In genomic region chr22:27602390-27602789, GRCh38 we compare ENCODE assay signal across 19 cellular contexts.
"Had no signal": no experiment of that assay in that cellular context is flagged by ENCODE, and none has a peak within 500 bp of the region (broad histone marks: within the 10 kb centered on the region; RNA-seq: fewer than 3 reads in every experiment).

No MANE protein-coding gene starts in this region.

- H3K4me1 ChIP-seq: left ventricle myocardium inferior, suprapubic skin, upper lobe of left lung had no signal

- H3K9me3 ChIP-seq: suprapubic skin had no signal

- H3K27me3 Mint-ChIP-seq: activated CD8-positive, alpha-beta memory T cell treated with anti-CD3 and anti-CD28 coated beads, Interleukin-2, amount 10 ng/mL, durations not matched to agents 7 days and 5 days had no signal

- H3K36me3 Mint-ChIP-seq: activated CD8-positive, alpha-beta memory T cell treated with anti-CD3 and anti-CD28 coated beads, Interleukin-2, amount 10 ng/mL, durations not matched to agents 7 days and 5 days; activated naive CD4-positive, alpha-beta T cell treated with anti-CD3 and anti-CD28 coated beads, Interleukin-2, amount 50 U/mL, for 72 hours had no signal

- H3K27me3 ChIP-seq: brain microvascular endothelial cell, upper lobe of left lung had no signal

- H3K4me3 Mint-ChIP-seq: activated CD8-positive, alpha-beta memory T cell treated with anti-CD3 and anti-CD28 coated beads, Interleukin-2, amount 10 ng/mL, durations not matched to agents 7 days and 5 days; activated T-cell treated with anti-CD3 and anti-CD28 coated beads, Interleukin-2, amount 50 U/mL, for 24 hours; nephron progenitor cell had no signal

- H3K27ac ChIP-seq: brain microvascular endothelial cell, left ventricle myocardium inferior, suprapubic skin, upper lobe of left lung had no signal

- H3K27ac Mint-ChIP-seq: activated CD8-positive, alpha-beta memory T cell treated with anti-CD3 and anti-CD28 coated beads, Interleukin-2, amount 10 ng/mL, durations not matched to agents 7 days and 5 days; activated naive CD4-positive, alpha-beta T cell treated with anti-CD3 and anti-CD28 coated beads, Interleukin-2, amount 50 U/mL, for 72 hours; activated T-cell treated with anti-CD3 and anti-CD28 coated beads, Interleukin-2, amount 50 U/mL, for 24 hours; nephron progenitor cell had no signal

- H3K9me3 Mint-ChIP-seq: activated naive CD4-positive, alpha-beta T cell treated with anti-CD3 and anti-CD28 coated beads, Interleukin-2, amount 50 U/mL, for 72 hours; activated T-cell treated with anti-CD3 and anti-CD28 coated beads, Interleukin-2, amount 50 U/mL, for 24 hours had no signal

- H3K4me1 Mint-ChIP-seq: activated CD8-positive, alpha-beta memory T cell treated with anti-CD3 and anti-CD28 coated beads, Interleukin-2, amount 10 ng/mL, durations not matched to agents 7 days and 5 days; nephron progenitor cell had no signal

- ATAC-seq: activated CD8-positive, alpha-beta memory T cell treated with anti-CD3 and anti-CD28 coated beads, Interleukin-2, amount 10 ng/mL, durations not matched to agents 7 days and 5 days; activated naive CD4-positive, alpha-beta T cell treated with anti-CD3 and anti-CD28 coated beads, Interleukin-2, amount 50 U/mL, for 72 hours; esophagus mucosa had no signal

- DNase-seq: activated CD4-positive, alpha-beta T cell treated with anti-CD3 and anti-CD28 coated beads, Interleukin-2, amount 50 U/mL, for 4 hours; activated CD4-positive, CD25-positive, alpha-beta regulatory T cell treated with anti-CD3 and anti-CD28 coated beads, Interleukin-2, amount 50 U/mL, for 72 hours; activated CD8-positive, alpha-beta memory T cell treated with anti-CD3 and anti-CD28 coated beads, Interleukin-2, amount 10 ng/mL, durations not matched to agents 7 days and 5 days; activated effector memory CD4-positive, alpha-beta T cell treated with anti-CD3 and anti-CD28 coated beads, Interleukin-2, amount 50 U/mL, for 16 hours; activated T-cell treated with anti-CD3 and anti-CD28 coated beads, Interleukin-2, amount 50 U/mL, for 24 hours; amniotic stem cell; brain microvascular endothelial cell; dermis blood vessel endothelial cell; islet precursor cell; left ventricle myocardium inferior; mesendoderm; nephron progenitor cell; stimulated activated CD4-positive, alpha-beta T cell treated with anti-CD3 and anti-CD28 coated beads, Interleukin-2, amount 100 ng/mL, for 48 hours; stimulated activated naive CD4-positive, alpha-beta T cell treated with Interleukin-2 at 50 U/mL for 16 hours; T-helper 2 cell had no signal

- H3K4me3 ChIP-seq: left ventricle myocardium inferior, suprapubic skin, upper lobe of left lung had no signal

- H3K36me3 ChIP-seq: brain microvascular endothelial cell, left ventricle myocardium inferior, suprapubic skin, upper lobe of left lung had no signal
